Comparison of ENCODE assay signal across 17 cellular contexts in genomic region chr3:149959443-149959842, GRCh38. TPM values are rescaled to one million over a fixed set of nuclear protein-coding genes. Genes with fewer than 3 reads are reported as not detected.
DNase-seq lines count a peak whose midpoint lies in the region; ATAC-seq and TF ChIP-seq lines count a peak whose summit lies in the region.
"Had no signal": no experiment of that assay in that cellular context is flagged by ENCODE, and none has a peak within 500 bp of the region (broad histone marks: within the 10 kb centered on the region; RNA-seq: fewer than 3 reads in every experiment).

No MANE protein-coding gene starts in this region.

- no peak overlapping the region for H3K4me2 ChIP-seq in IMR-90 (ENCODE audit: low read depth, low read length)
- H3K4me2 ChIP-seq in skeletal muscle satellite cell (ENCODE audit: low read length): peak overlapping the region; percentile 19
- H3K4me2 ChIP-seq: KMS-11 had no signal

- H3K23ac ChIP-seq in IMR-90 (ENCODE audit: low read depth, low read length): no peak overlapping the region

- H4K5ac ChIP-seq in IMR-90 (ENCODE audit: low read depth, low read length): no peak overlapping the region

- H2BK5ac ChIP-seq in IMR-90 (ENCODE audit: low read depth, low read length, poor library complexity, severe bottlenecking): no peak overlapping the region

- H2BK20ac ChIP-seq in IMR-90 (ENCODE audit: low read depth, low read length): no peak overlapping the region

- no peak overlapping the region for H2AFZ ChIP-seq in IMR-90 (replicated peaks; ENCODE audit: low read length, poor library complexity)

- H3K4ac ChIP-seq in IMR-90 (ENCODE audit: low read depth, low read length): no peak overlapping the region

- no peak overlapping the region for H2AK9ac ChIP-seq in IMR-90 (replicated peaks; ENCODE audit: low read depth, low read length, poor library complexity)

- no peak overlapping the region for H3K27ac ChIP-seq in IMR-90 (ENCODE audit: insufficient read depth, low read length)
- H3K27ac ChIP-seq: KMS-11 had no signal

- in situ Hi-C loops in IMR-90 (cut with MboI; ENCODE audit: low sequenced_read_pairs): no loop called here

- H2BK15ac ChIP-seq in IMR-90 (ENCODE audit: low read depth, low read length): no peak overlapping the region

- dilution Hi-C loops in IMR-90 (cut with HindIII; ENCODE audit: low sequenced_read_pairs, unreplicated experiment): no loop called here

- H2AK5ac ChIP-seq in IMR-90 (ENCODE audit: low read depth, low read length): no peak overlapping the region

- no peak for TF ChIP-seq RAD21 in IMR-90 (IDR thresholded peaks at IDR 0.05; ENCODE audit: low read length)

- no peak overlapping the region for H4K8ac ChIP-seq in IMR-90 (ENCODE audit: low read depth in 2 of 2, low read length in 2 of 2)

- H3K27me3 ChIP-seq in IMR-90 (ENCODE audit: control insufficient read depth, insufficient read depth, low read length) (no peaks in the 10 kb centered on the region), skeletal muscle satellite cell (ENCODE audit: control insufficient read depth, insufficient read depth, low read length) (no peaks in the 10 kb centered on the region)

- no peaks in the 10 kb centered on the region; the same call in 1 of the 2 replicates for H3K4me1 ChIP-seq in IMR-90 (ENCODE audit: control insufficient read depth, insufficient read depth, low read length)
- H3K4me1 ChIP-seq in skeletal muscle satellite cell (ENCODE audit: control insufficient read depth, insufficient read depth, low read length): peaks cover 43% of the 10 kb centered on the region

- BruUV-seq in IMR-90 (replicated peaks; lab: Mats Ljungman, UMichigan): no TSS peak

- H3K9ac ChIP-seq in IMR-90 (ENCODE audit: low read depth, low read length) (no peak overlapping the region), skeletal muscle satellite cell (ENCODE audit: low read depth, low read length) (no peak overlapping the region)
- H3K9ac ChIP-seq: KMS-11 had no signal

- CTCF ChIA-PET in IMR-90 (lab: Yijun Ruan, JAX): no interaction called here

- H3K18ac ChIP-seq in IMR-90 (ENCODE audit: low read depth, low read length): no peak overlapping the region

- H3K9me3 ChIP-seq in IMR-90 (ENCODE audit: control insufficient read depth, insufficient read depth, low read length) (no peaks in the 10 kb centered on the region), skeletal muscle satellite cell (replicated peaks; ENCODE audit: low read length) (no peaks in the 10 kb centered on the region)
- H3K9me3 ChIP-seq: HAP-1 had no signal

- peaks cover 21 to 54% of the 10 kb centered on the region in 2 experiments for H3K79me1 ChIP-seq in IMR-90 (ENCODE audit: low read depth in 1 of 2, low read length in 2 of 2)

- DNase-seq in EL (peak; percentile 9), IMR-90 (peak; percentile 34), fibroblast of gingiva (ENCODE audit: low read depth) (peak; percentile 32), head of caudate nucleus (no peak), NCI-H2196 (lab: John Stamatoyannopoulos, UW; ENCODE audit: unreplicated experiment) (no peak), NCI-H345 (lab: John Stamatoyannopoulos, UW) (no peak)
- DNase-seq: C1 segment of cervical spinal cord; Calu3; CD4-positive, alpha-beta T cell; DMS 273 treated with DMSO at 0.1 percent for 48 hours; DMS79; GOT3; HFFc6 had no signal

- no peaks in the 10 kb centered on the region; the same call in 1 of the 2 replicates for H3K9me1 ChIP-seq in IMR-90 (ENCODE audit: insufficient read depth, low read length)

- POLR2A ChIA-PET in IMR-90 (lab: Charles Lee; ENCODE audit: unreplicated experiment): no interaction called here

- no peak overlapping the region for H3K4me3 ChIP-seq in IMR-90 (ENCODE audit: insufficient read depth, low read depth, low read length)
- H3K4me3 ChIP-seq in skeletal muscle satellite cell (ENCODE audit: low read length): no peak overlapping the region
- H3K4me3 ChIP-seq: HAP-1 had no signal

- H4K91ac ChIP-seq in IMR-90 (ENCODE audit: insufficient read depth, low read depth, low read length): no peak overlapping the region

- no peak for TF ChIP-seq CTCF in IMR-90 (conservative IDR thresholded peaks at IDR 0.05; ENCODE audit: low read depth, low read length)

- H2BK120ac ChIP-seq in IMR-90 (ENCODE audit: low read depth, low read length): no peak overlapping the region

- no peak for TF ChIP-seq POLR2A in IMR-90 (IDR thresholded peaks at IDR 0.05; ENCODE audit: low read depth, low read length)

- peaks cover 34% of the 10 kb centered on the region; the same call in 1 of the 2 replicates for H4K20me1 ChIP-seq in IMR-90 (ENCODE audit: insufficient read depth, low read length)

- intact Hi-C loops in IMR-90 (cut with micrococcal nuclease) (no loop called here), head of caudate nucleus (cut with DNase I) (no loop called here)

- H3K36me3 ChIP-seq in IMR-90 (ENCODE audit: control insufficient read depth, insufficient read depth, low read length) (0 out of 2 replicates have a peak, but pooled peaks cover 3% of the 10 kb centered on the region), skeletal muscle satellite cell (ENCODE audit: insufficient read depth, low read length) (peaks cover 27% of the 10 kb centered on the region)

- no peak overlapping the region for H3K14ac ChIP-seq in IMR-90 (replicated peaks; ENCODE audit: low read depth, low read length)

- ATAC-seq in IMR-90 (ENCODE audit: low read depth) (peak; percentile 48), GM19452 (IDR thresholded peaks at IDR 0.05; ENCODE audit: unreplicated experiment) (no peak)

- no peak overlapping the region for H3K56ac ChIP-seq in IMR-90 (ENCODE audit: extremely low read depth, insufficient read depth, low read length)

TF ChIP-seq in IMR-90, 13 proteins besides CTCF, POLR2A, EP300 and RAD21:
- TF ChIP-seq RCOR1 (IDR thresholded peaks at IDR 0.05; ENCODE audit: insufficient replicate concordance, low read length) (no peak), CEBPB (IDR thresholded peaks at IDR 0.05; ENCODE audit: low read depth, low read length) (no peak), NFE2L2 (IDR thresholded peaks at IDR 0.05; ENCODE audit: low read depth, low read length) (no peak), BHLHE40 (IDR thresholded peaks at IDR 0.05; ENCODE audit: low read depth, low read length) (no peak), FOS (IDR thresholded peaks at IDR 0.05; ENCODE audit: low read depth, low read length) (no peak)

RNA-seq across cellular contexts. Expression of gene PFN2, which starts 11.3 kb away (rescaled TPM):
- total RNA-seq in IMR-90 (2012; rRNA removed): 256 and 342 TPM in 2 replicates
- 351 and 444 TPM in 2 replicates for polyA plus RNA-seq in IMR-90 (2012; rRNA removed)
- polyA plus RNA-seq in IMR-90 (2012; cell fraction: cytosol; rRNA removed): 146 and 203 TPM in 2 replicates
- 78.8 and 268 TPM in 2 replicates for polyA plus RNA-seq in IMR-90 (2012; cell fraction: nucleus; rRNA removed; ENCODE audit: low replicate concordance)
- total RNA-seq in skeletal muscle satellite cell (2012; rRNA removed): 198 and 201 TPM in 2 replicates

Comparison
In these comparisons a context has a peak if more than half of its experiments do, and no peak if none do; other contexts are left out.
1. DNase-seq: peak in EL (single experiment), IMR-90 (single experiment) and fibroblast of gingiva (single experiment); none in head of caudate nucleus (0 of 42), NCI-H2196 (single experiment) and NCI-H345 (single experiment).